ENCODE assay signal across 1 cellular context in genomic region chr13:30307966-30308290, GRCh38.
TF ChIP-seq lines count a peak whose summit lies in the region.

No MANE protein-coding gene starts in this region.

TF ChIP-seq in HepG2, 621 proteins besides CTCF, POLR2A, EP300 and RAD21 (continued from another document):
- no peak for TF ChIP-seq PBX3 (CRISPR knock-in tag; IDR thresholded peaks at IDR 0.05; ENCODE audit: borderline replicate concordance)
- no peak for TF ChIP-seq E2F1 (CRISPR knock-in tag; IDR thresholded peaks at IDR 0.05)
- no peak for TF ChIP-seq ZFP91 (CRISPR knock-in tag; IDR thresholded peaks at IDR 0.05; ENCODE audit: borderline replicate concordance)
- no peak for TF ChIP-seq ZNF260 (CRISPR knock-in tag; IDR thresholded peaks at IDR 0.05; ENCODE audit: borderline replicate concordance, low read depth)
- no peak for TF ChIP-seq HMGXB3 (CRISPR knock-in tag; IDR thresholded peaks at IDR 0.05; ENCODE audit: borderline replicate concordance)
- TF ChIP-seq TP53 (CRISPR knock-in tag; conservative IDR thresholded peaks at IDR 0.05), result no peak
